ENCODE assay signal across 29 cellular contexts in genomic region chr7:157662110-157662791, GRCh38.
"Had no signal": no experiment of that assay in that cellular context is flagged by ENCODE, and none has a peak within 500 bp of the region (broad histone marks: within the 10 kb centered on the region; RNA-seq: fewer than 3 reads in every experiment).

No MANE protein-coding gene starts in this region.

- H3K36me3 Mint-ChIP-seq: activated CD8-positive, alpha-beta memory T cell treated with anti-CD3 and anti-CD28 coated beads, Interleukin-2, amount 10 ng/mL, durations not matched to agents 7 days and 5 days; activated naive CD8-positive, alpha-beta T cell; naive thymus-derived CD8-positive, alpha-beta T cell; stimulated activated naive B cell treated with anti-CD40 and anti-IgM and Interleukin-4, amounts not matched to agents 10 μg/mL and 1 μg/mL and 100 μg/mL, for 72 hours had no signal

- ATAC-seq: activated CD4-positive, alpha-beta T cell treated with anti-CD3 and anti-CD28 coated beads for 36 hours; activated CD8-positive, alpha-beta memory T cell treated with anti-CD3 and anti-CD28 coated beads, Interleukin-2, amount 10 ng/mL, durations not matched to agents 7 days and 5 days; activated CD8-positive, alpha-beta T cell treated with anti-CD3 and anti-CD28 coated beads, Interleukin-2, amount 10 ng/mL, durations not matched to agents 7 days and 5 days; body of pancreas; effector memory CD8-positive, alpha-beta T cell; esophagus mucosa; lower lobe of right lung; naive thymus-derived CD8-positive, alpha-beta T cell; stimulated activated naive B cell treated with anti-CD40 and anti-IgM and Interleukin-4, amounts not matched to agents 10 μg/mL and 1 μg/mL and 100 μg/mL, for 72 hours had no signal

- H3K4me1 ChIP-seq: body of pancreas, lower lobe of right lung, thyroid gland, upper lobe of left lung had no signal

- H3K27ac ChIP-seq: body of pancreas, coronary artery, lower lobe of right lung, neutrophil, stomach, thyroid gland, upper lobe of left lung had no signal

- DNase-seq: activated CD4-positive, alpha-beta T cell treated with anti-CD3 and anti-CD28 coated beads for 36 hours; activated CD4-positive, CD25-positive, alpha-beta regulatory T cell; activated CD8-positive, alpha-beta memory T cell treated with anti-CD3 and anti-CD28 coated beads, Interleukin-2, amount 10 ng/mL, durations not matched to agents 7 days and 5 days; activated CD8-positive, alpha-beta T cell treated with anti-CD3 and anti-CD28 coated beads, Interleukin-2, amount 10 ng/mL, durations not matched to agents 7 days and 5 days; activated effector memory CD4-positive, alpha-beta T cell treated with Interleukin-2 at 50 U/mL for 16 hours; activated naive CD4-positive, alpha-beta T cell treated with Interleukin-2 at 50 U/mL for 16 hours; activated T-cell treated with anti-CD3 and anti-CD28 coated beads for 4 hours; cerebellar nuclear complex; effector memory CD8-positive, alpha-beta T cell; foreskin fibroblast; hippocampal formation; lower lobe of right lung; mesenchymal stem cell; naive thymus-derived CD8-positive, alpha-beta T cell; stimulated activated CD4-positive, alpha-beta T cell treated with anti-CD3 and anti-CD28 coated beads, Interleukin-15, amount 100 ng/mL, for 24 hours; stimulated activated CD4-positive, alpha-beta T cell treated with anti-CD3 and anti-CD28 coated beads, Interleukin-2, amount 100 ng/mL, for 24 hours; stimulated activated naive B cell treated with anti-CD40 and anti-IgM and Interleukin-4, amounts not matched to agents 10 μg/mL and 1 μg/mL and 100 μg/mL, for 72 hours; stomach; T-helper 1 cell; thyroid gland had no signal

- H3K4me3 ChIP-seq: body of pancreas, coronary artery, lower lobe of right lung, smooth muscle cell, stomach, thyroid gland, upper lobe of left lung had no signal

- H3K9me3 ChIP-seq: body of pancreas, lower lobe of right lung, neutrophil, stomach, thyroid gland, upper lobe of left lung had no signal

- H3K4me3 Mint-ChIP-seq: activated CD4-positive, alpha-beta T cell treated with anti-CD3 and anti-CD28 coated beads for 36 hours; activated CD8-positive, alpha-beta memory T cell treated with anti-CD3 and anti-CD28 coated beads, Interleukin-2, amount 10 ng/mL, durations not matched to agents 7 days and 5 days; activated CD8-positive, alpha-beta T cell treated with anti-CD3 and anti-CD28 coated beads, Interleukin-2, amount 10 ng/mL, durations not matched to agents 7 days and 5 days; activated naive CD8-positive, alpha-beta T cell; effector memory CD8-positive, alpha-beta T cell; naive thymus-derived CD8-positive, alpha-beta T cell; stimulated activated naive B cell treated with anti-CD40 and anti-IgM and Interleukin-4, amounts not matched to agents 10 μg/mL and 1 μg/mL and 100 μg/mL, for 72 hours; T-helper 2 cell treated with Interferon-gamma antibody and Interleukin-4, amounts not matched to agents 5 μg/mL and 100 μg/mL, for 36 hours had no signal

- H3K27me3 ChIP-seq: body of pancreas, neutrophil, thyroid gland, upper lobe of left lung had no signal

- H3K27ac Mint-ChIP-seq: activated CD4-positive, alpha-beta T cell treated with anti-CD3 and anti-CD28 coated beads for 36 hours; activated CD8-positive, alpha-beta memory T cell treated with anti-CD3 and anti-CD28 coated beads, Interleukin-2, amount 10 ng/mL, durations not matched to agents 7 days and 5 days; activated CD8-positive, alpha-beta T cell treated with anti-CD3 and anti-CD28 coated beads, Interleukin-2, amount 10 ng/mL, durations not matched to agents 7 days and 5 days; activated naive CD8-positive, alpha-beta T cell; effector memory CD8-positive, alpha-beta T cell; naive thymus-derived CD8-positive, alpha-beta T cell; progenitor cell of endocrine pancreas; stimulated activated naive B cell treated with anti-CD40 and anti-IgM and Interleukin-4, amounts not matched to agents 10 μg/mL and 1 μg/mL and 100 μg/mL, for 72 hours; T-helper 2 cell treated with Interferon-gamma antibody and Interleukin-4, amounts not matched to agents 5 μg/mL and 100 μg/mL, for 36 hours had no signal

- H3K36me3 ChIP-seq: lower lobe of right lung, neutrophil, stomach, thyroid gland, upper lobe of left lung had no signal

- H3K9me3 Mint-ChIP-seq: effector memory CD8-positive, alpha-beta T cell; T-helper 2 cell treated with Interferon-gamma antibody and Interleukin-4, amounts not matched to agents 5 μg/mL and 100 μg/mL, for 36 hours had no signal

- H3K27me3 Mint-ChIP-seq: activated CD4-positive, alpha-beta T cell treated with anti-CD3 and anti-CD28 coated beads for 36 hours; activated CD8-positive, alpha-beta memory T cell treated with anti-CD3 and anti-CD28 coated beads, Interleukin-2, amount 10 ng/mL, durations not matched to agents 7 days and 5 days; activated naive CD8-positive, alpha-beta T cell; naive thymus-derived CD8-positive, alpha-beta T cell; stimulated activated naive B cell treated with anti-CD40 and anti-IgM and Interleukin-4, amounts not matched to agents 10 μg/mL and 1 μg/mL and 100 μg/mL, for 72 hours had no signal
